35 cellular contexts compared by ENCODE assay signal in genomic region chr1:53672785-53673184, GRCh38.
"Had no signal": no experiment of that assay in that cellular context is flagged by ENCODE, and none has a peak within 500 bp of the region (broad histone marks: within the 10 kb centered on the region; RNA-seq: fewer than 3 reads in every experiment).

No MANE protein-coding gene starts in this region.

- H3K36me3 Mint-ChIP-seq: activated naive CD8-positive, alpha-beta T cell had no signal

- DNase-seq: activated B cell treated with CpG ODN at 0.5 μM for 24 hours; activated CD4-positive, alpha-beta T cell treated with anti-CD3 and anti-CD28 coated beads for 48 hours; activated CD4-positive, alpha-beta T cell treated with anti-CD3 and anti-CD28 coated beads, Interleukin-2, amount 50 U/mL, for 1 hour; activated CD4-positive, alpha-beta T cell treated with anti-CD3 and anti-CD28 coated beads, Interleukin-2, amount 50 U/mL, for 48 hours; activated CD8-positive, alpha-beta memory T cell treated with anti-CD3 and anti-CD28 coated beads for 24 hours; activated CD8-positive, alpha-beta T cell treated with anti-CD3 and anti-CD28 coated beads for 36 hours; activated effector memory CD4-positive, alpha-beta T cell treated with Interleukin-2 at 50 U/mL for 16 hours; activated gamma-delta T cell treated with Interleukin-2 at 50 U/mL for 16 hours; activated naive CD4-positive, alpha-beta T cell treated with anti-CD3 and anti-CD28 coated beads, Interleukin-2, amount 50 U/mL, for 16 hours; activated naive CD4-positive, alpha-beta T cell treated with Interleukin-2 at 50 U/mL for 16 hours; activated T-cell treated with anti-CD3 and anti-CD28 coated beads, Interleukin-2, amount 50 U/mL, for 4 hours; amniotic stem cell; anterior cingulate cortex; brain microvascular endothelial cell; caudate nucleus; cortex of kidney; dermis blood vessel endothelial cell; effector CD4-positive, alpha-beta T cell; effector memory CD8-positive, alpha-beta T cell; erythroblast; foreskin keratinocyte; gastrocnemius medialis; glutamatergic neuron; T-helper 1 cell; T-helper 17 cell; T1000; WERI-Rb-1 had no signal

- H3K4me3 Mint-ChIP-seq: activated B cell treated with CpG ODN at 0.5 μM for 24 hours; activated CD8-positive, alpha-beta T cell treated with anti-CD3 and anti-CD28 coated beads for 36 hours; activated naive CD8-positive, alpha-beta T cell; activated T-cell treated with anti-CD3 and anti-CD28 coated beads, Interleukin-2, amount 50 U/mL, for 4 hours; activated T-helper 17 cell treated with anti-CD3 and anti-CD28 coated beads, Interleukin-2, amount 50 U/mL, for 72 hours; effector memory CD8-positive, alpha-beta T cell; T-helper 17 cell; T-helper 2 cell treated with Interferon-gamma antibody and Interleukin-4, amounts not matched to agents 5 μg/mL and 100 μg/mL, for 36 hours had no signal

- H3K27me3 ChIP-seq: brain microvascular endothelial cell, esophagus muscularis mucosa, gastrocnemius medialis had no signal

- FAIRE-seq: astrocyte, bronchial epithelial cell, colon had no signal

- H3K4me1 ChIP-seq: esophagus muscularis mucosa, foreskin keratinocyte, gastrocnemius medialis had no signal

- H3K9me3 Mint-ChIP-seq: activated B cell treated with CpG ODN at 0.5 μM for 24 hours; activated CD8-positive, alpha-beta T cell treated with anti-CD3 and anti-CD28 coated beads for 36 hours; activated T-cell treated with anti-CD3 and anti-CD28 coated beads, Interleukin-2, amount 50 U/mL, for 4 hours; activated T-helper 17 cell treated with anti-CD3 and anti-CD28 coated beads, Interleukin-2, amount 50 U/mL, for 72 hours; effector memory CD8-positive, alpha-beta T cell; T-helper 2 cell treated with Interferon-gamma antibody and Interleukin-4, amounts not matched to agents 5 μg/mL and 100 μg/mL, for 36 hours had no signal

- H3K27me3 Mint-ChIP-seq: activated CD8-positive, alpha-beta T cell treated with anti-CD3 and anti-CD28 coated beads for 36 hours; activated naive CD8-positive, alpha-beta T cell had no signal

- H3K4me1 Mint-ChIP-seq: activated B cell treated with CpG ODN at 0.5 μM for 24 hours; activated T-helper 17 cell treated with anti-CD3 and anti-CD28 coated beads, Interleukin-2, amount 50 U/mL, for 72 hours had no signal

- H3K4me3 ChIP-seq: esophagus muscularis mucosa, gastrocnemius medialis had no signal

- H3K9me3 ChIP-seq: esophagus muscularis mucosa, gastrocnemius medialis had no signal

- H3K36me3 ChIP-seq: esophagus muscularis mucosa, gastrocnemius medialis, WERI-Rb-1 had no signal

- H3K27ac ChIP-seq: brain microvascular endothelial cell, esophagus muscularis mucosa, foreskin keratinocyte, gastrocnemius medialis, WERI-Rb-1 had no signal

- H3K27ac Mint-ChIP-seq: activated B cell treated with CpG ODN at 0.5 μM for 24 hours; activated CD8-positive, alpha-beta T cell treated with anti-CD3 and anti-CD28 coated beads for 36 hours; activated naive CD8-positive, alpha-beta T cell; activated T-helper 17 cell treated with anti-CD3 and anti-CD28 coated beads, Interleukin-2, amount 50 U/mL, for 72 hours; effector memory CD8-positive, alpha-beta T cell; T-helper 17 cell; T-helper 2 cell treated with Interferon-gamma antibody and Interleukin-4, amounts not matched to agents 5 μg/mL and 100 μg/mL, for 36 hours had no signal

- ATAC-seq: activated CD4-positive, CD25-positive, alpha-beta regulatory T cell treated with anti-CD3 and anti-CD28 coated beads, Interleukin-2, amount 50 U/mL, for 24 hours; activated CD8-positive, alpha-beta T cell treated with anti-CD3 and anti-CD28 coated beads for 36 hours; activated T-cell treated with anti-CD3 and anti-CD28 coated beads, Interleukin-2, amount 50 U/mL, for 4 hours; activated T-helper 17 cell treated with anti-CD3 and anti-CD28 coated beads, Interleukin-2, amount 50 U/mL, for 72 hours; effector memory CD8-positive, alpha-beta T cell; foreskin keratinocyte; gastrocnemius medialis; T-helper 17 cell had no signal
